ENCODE assay signal across 20 cellular contexts in the genomic region with DNA sequence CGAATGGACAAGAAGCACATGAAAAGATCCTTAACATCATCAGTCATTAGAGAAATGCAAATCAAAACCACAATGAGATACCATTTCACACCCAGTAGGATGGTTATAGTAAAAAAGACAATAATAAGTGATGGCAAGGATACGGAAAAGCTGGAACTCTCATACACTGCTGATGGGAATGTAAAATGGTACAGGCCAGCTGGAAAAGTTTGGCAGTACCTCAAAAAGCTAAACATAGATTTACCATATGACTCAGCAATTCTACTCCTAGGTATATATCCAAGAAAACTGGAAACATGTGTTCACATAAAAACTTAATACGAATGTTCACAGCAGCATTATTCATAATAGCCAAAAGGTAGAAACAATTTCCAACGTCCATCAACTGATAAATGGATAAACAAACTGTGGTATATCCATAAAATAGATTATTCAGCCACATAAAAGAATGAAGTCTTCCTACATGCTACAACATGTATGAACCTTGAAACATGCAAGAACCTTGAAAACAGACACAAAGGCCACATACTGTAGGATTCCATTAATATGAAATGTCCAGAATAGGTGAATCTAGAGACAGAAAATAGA. TPM values are rescaled to one million over a fixed set of nuclear protein-coding genes. Genes with fewer than 3 reads are reported as not detected.
DNase-seq lines count a peak whose midpoint lies in the region; ATAC-seq, FAIRE-seq and TF ChIP-seq lines count a peak whose summit lies in the region.
"Had no signal": no experiment of that assay in that cellular context is flagged by ENCODE, and none has a peak within 500 bp of the region (broad histone marks: within the 10 kb centered on the region; RNA-seq: fewer than 3 reads in every experiment).

No MANE protein-coding gene starts in this region.

- peaks cover 16% of the 10 kb centered on the region for H3K36me3 Mint-ChIP-seq in activated CD4-positive, alpha-beta memory T cell treated with anti-CD3 and anti-CD28 coated beads, Interleukin-2, amount 10 ng/mL, durations not matched to agents 7 days and 5 days (ENCODE audit: low read depth)
- peaks cover 9% of the 10 kb centered on the region for H3K36me3 Mint-ChIP-seq in endodermal cell (ENCODE audit: low read depth)
- H3K36me3 Mint-ChIP-seq in naive thymus-derived CD4-positive, alpha-beta T cell: peaks cover 0 to 13% (median 5%) of the 10 kb centered on the region in 5 donors

- H3K4me1 ChIP-seq in HepG2 (ENCODE audit: insufficient read depth, low read length): peaks cover 95% of the 10 kb centered on the region
- no peaks in the 10 kb centered on the region for H3K4me1 ChIP-seq in right lobe of liver
- no peaks in the 10 kb centered on the region; a peak in 2 of 4 replicates for H3K4me1 ChIP-seq in SK-N-SH (ENCODE audit: control insufficient read depth in 1 of 2, insufficient read depth in 2 of 2, low read depth in 1 of 2, low read length in 1 of 2)
- no peaks in the 10 kb centered on the region for H3K4me1 ChIP-seq in endodermal cell (ENCODE audit: control insufficient read depth, insufficient read depth, low read length)
- H3K4me1 ChIP-seq in naive thymus-derived CD4-positive, alpha-beta T cell (ENCODE audit: control insufficient read depth in 2 of 2, insufficient read depth in 2 of 2, low read length in 2 of 2): peaks cover 18 to 36% of the 10 kb centered on the region in 2 donors
- H3K4me1 ChIP-seq: gastroesophageal sphincter had no signal

- no peaks in the 10 kb centered on the region for H3F3A ChIP-seq in SK-N-SH (replicated peaks; ENCODE audit: insufficient read depth)

- TF ChIP-seq EP300 in HepG2 (IDR thresholded peaks at IDR 0.05; ENCODE audit: low read depth in 2 of 2, low read length in 2 of 2) (no peak), HepG2 (CRISPR knock-in tag; IDR thresholded peaks at IDR 0.05; ENCODE audit: borderline replicate concordance) (no peak), SK-N-SH (IDR thresholded peaks at IDR 0.05; ENCODE audit: borderline replicate concordance in 1 of 2, low read depth in 1 of 2, low read length in 1 of 2) (no peak)

- H3K9ac ChIP-seq in HepG2 (ENCODE audit: insufficient read depth, low read depth, low read length) (no peak overlapping the region), SK-N-SH (no peak overlapping the region), endodermal cell (ENCODE audit: extremely low read depth, low read length, poor library complexity, severe bottlenecking) (no peak overlapping the region)

- POLR2A ChIA-PET in HepG2 (lab: Yijun Ruan, JAX) (interaction anchor here (2.7 kb wide), 1 partner anchor 107 kb away, joined by 15 read pairs; no protein-coding TSS in a partner anchor), SK-N-SH (lab: Yijun Ruan, JAX) (no interaction called here)
- POLR2A ChIA-PET in activated CD4-positive, alpha-beta memory T cell treated with anti-CD3 and anti-CD28 coated beads, Interleukin-2, amount 10 ng/mL, durations not matched to agents 7 days and 5 days (lab: Charles Lee): interaction anchor here (2.9 kb wide), 1 partner anchor 12 kb away, joined by 15 read pairs; the partner anchor contains the start of gene RPS6KA3
- POLR2A ChIA-PET in naive thymus-derived CD4-positive, alpha-beta T cell (lab: Charles Lee): no interaction called here

- TF ChIP-seq CTCF in HepG2 (CRISPR knock-in tag; IDR thresholded peaks at IDR 0.05) (no peak), right lobe of liver (IDR thresholded peaks at IDR 0.05) (no peak), SK-N-SH (IDR thresholded peaks at IDR 0.05) (no peak), fibroblast of mammary gland (conservative IDR thresholded peaks at IDR 0.05; ENCODE audit: control insufficient read depth, insufficient read depth, low read depth, low read length) (no peak), endodermal cell (conservative IDR thresholded peaks at IDR 0.05) (no peak)

- no peaks in the 10 kb centered on the region for H3K9me2 ChIP-seq in SK-N-SH

- H3K4me2 ChIP-seq in HepG2 (ENCODE audit: low read depth, low read length) (peak overlapping the region; percentile 23; the same call in 1 of the 2 replicates), SK-N-SH (no peak overlapping the region)

- H4K20me1 ChIP-seq in HepG2 (ENCODE audit: insufficient read depth, low read length) (peaks cover 59% of the 10 kb centered on the region), SK-N-SH (ENCODE audit: insufficient read depth) (0 out of 2 replicates have a peak, but pooled peaks cover 6% of the 10 kb centered on the region)

- no peaks in the 10 kb centered on the region for H3K9me3 ChIP-seq in HepG2 (ENCODE audit: low read length)
- H3K9me3 ChIP-seq in right lobe of liver: no peaks in the 10 kb centered on the region
- no peaks in the 10 kb centered on the region for H3K9me3 ChIP-seq in SK-N-SH
- H3K9me3 ChIP-seq in endodermal cell (ENCODE audit: control insufficient read depth, low read length): peaks cover 6% of the 10 kb centered on the region
- no peaks in the 10 kb centered on the region for H3K9me3 ChIP-seq in naive thymus-derived CD4-positive, alpha-beta T cell (ENCODE audit: control insufficient read depth in 2 of 3, low read length in 3 of 3)
- H3K9me3 ChIP-seq: gastroesophageal sphincter, mucosa of descending colon, sigmoid colon had no signal

- intact Hi-C loops in HepG2 (cut with micrococcal nuclease; ENCODE audit: unreplicated experiment) (loop anchor here (5.0 to 10.0 kb wide), 3 partner anchors 220 to 1100 kb away; no protein-coding TSS in a partner anchor), right lobe of liver (cut with DNase I) (loop anchor here in 1 of 2 donors (10.0 kb wide), 1 partner anchor 190 kb away; no protein-coding TSS in a partner anchor)
- intact Hi-C loops in naive thymus-derived CD4-positive, alpha-beta T cell (cut with micrococcal nuclease): no loop called here

- WGBS in HepG2 (ENCODE audit: low lambda C conversion rate): 77% methylated on average over 4 of the region's 4 CpGs
- 60% methylated on average over 4 of the region's 4 CpGs for WGBS in right lobe of liver (ENCODE audit: insufficient coverage, low coverage, low lambda C conversion rate, missing lambda C conversion rate)
- 33% methylated on average over 4 of the region's 4 CpGs for WGBS in SK-N-SH (ENCODE audit: low lambda C conversion rate)
- WGBS in endodermal cell (ENCODE audit: insufficient coverage in 1 of 2, insufficient read length in 1 of 2), 2 experiments: 96% methylated on average over 2 of the region's 4 CpGs; no CpG with 5 or more reads in 1 of the 2 experiments

- ATAC-seq in HepG2: no peak
- ATAC-seq in right lobe of liver: no peak
- ATAC-seq in naive thymus-derived CD4-positive, alpha-beta T cell: no peak
- ATAC-seq: activated T-cell treated with anti-CD3 and anti-CD28 coated beads, Interleukin-2, amount 50 U/mL, for 4 hours; gastroesophageal sphincter; left lobe of liver; mucosa of descending colon; Panc1 had no signal

- no peak for TF ChIP-seq RAD21 in HepG2 (CRISPR knock-in tag; IDR thresholded peaks at IDR 0.05)
- no peak for TF ChIP-seq RAD21 in SK-N-SH (IDR thresholded peaks at IDR 0.05; ENCODE audit: low read length)

- H3K4me3 ChIP-seq in HepG2 (replicated peaks in 1 of 3; ENCODE audit: insufficient read depth in 1 of 3, low read depth in 2 of 3, low read length in 3 of 3): no peak overlapping the region; a peak in 1 of 6 replicates
- H3K4me3 ChIP-seq in right lobe of liver: no peak overlapping the region
- no peak overlapping the region for H3K4me3 ChIP-seq in SK-N-SH (ENCODE audit: low read depth in 2 of 2, low read length in 1 of 2)
- no peak overlapping the region for H3K4me3 ChIP-seq in fibroblast of mammary gland (ENCODE audit: control insufficient read depth, low read depth, low read length)
- H3K4me3 ChIP-seq in endodermal cell (ENCODE audit: low read length): no peak overlapping the region
- H3K4me3 ChIP-seq in naive thymus-derived CD4-positive, alpha-beta T cell (ENCODE audit: low read length): no peak overlapping the region
- H3K4me3 ChIP-seq: gastroesophageal sphincter, mucosa of descending colon, sigmoid colon had no signal

- H3K27ac Mint-ChIP-seq in activated CD4-positive, alpha-beta memory T cell treated with anti-CD3 and anti-CD28 coated beads, Interleukin-2, amount 10 ng/mL, durations not matched to agents 7 days and 5 days: no peak overlapping the region
- no peak overlapping the region for H3K27ac Mint-ChIP-seq in endodermal cell
- H3K27ac Mint-ChIP-seq in naive thymus-derived CD4-positive, alpha-beta T cell: peak overlapping the region in 3 of 9 donors; percentile 5 to 32 (median 9)
- H3K27ac Mint-ChIP-seq: H9 had no signal

- H3K27me3 Mint-ChIP-seq in activated CD4-positive, alpha-beta memory T cell treated with anti-CD3 and anti-CD28 coated beads, Interleukin-2, amount 10 ng/mL, durations not matched to agents 7 days and 5 days: no peaks in the 10 kb centered on the region
- H3K27me3 Mint-ChIP-seq in endodermal cell (ENCODE audit: insufficient read depth): no peaks in the 10 kb centered on the region
- H3K27me3 Mint-ChIP-seq in naive thymus-derived CD4-positive, alpha-beta T cell: no peaks in the 10 kb centered on the region

- no peak overlapping the region for H2AFZ ChIP-seq in HepG2 (ENCODE audit: low read length)
- H2AFZ ChIP-seq in SK-N-SH (ENCODE audit: low read depth): no peak overlapping the region

- peaks cover 42% of the 10 kb centered on the region for H3K4me1 Mint-ChIP-seq in activated CD4-positive, alpha-beta memory T cell treated with anti-CD3 and anti-CD28 coated beads, Interleukin-2, amount 10 ng/mL, durations not matched to agents 7 days and 5 days
- no peaks in the 10 kb centered on the region for H3K4me1 Mint-ChIP-seq in endodermal cell
- peaks cover 13 to 71% (median 57%) of the 10 kb centered on the region in 7 donors for H3K4me1 Mint-ChIP-seq in naive thymus-derived CD4-positive, alpha-beta T cell
- H3K4me1 Mint-ChIP-seq: H9 had no signal

- BruUV-seq in HepG2 (replicated peaks; lab: Mats Ljungman, UMichigan): no TSS peak

- CTCF ChIA-PET in HepG2 (lab: Yijun Ruan, JAX; ENCODE audit: low intra/inter-chr PET ratio, low total read pairs) (no interaction called here), SK-N-SH (lab: Yijun Ruan, JAX) (no interaction called here)
- CTCF ChIA-PET in activated CD4-positive, alpha-beta memory T cell treated with anti-CD3 and anti-CD28 coated beads, Interleukin-2, amount 10 ng/mL, durations not matched to agents 7 days and 5 days (lab: Charles Lee): interaction anchor here (2.9 kb wide), 1 partner anchor 184 kb away, joined by 32 read pairs; no protein-coding TSS in a partner anchor
- CTCF ChIA-PET in naive thymus-derived CD4-positive, alpha-beta T cell (lab: Charles Lee): interaction anchor here (1.0 kb wide), 1 partner anchor 113 kb away, joined by 3 read pairs; the partner anchor contains the start of gene EIF1AX

- TF ChIP-seq POLR2A in HepG2 (IDR thresholded peaks at IDR 0.05; ENCODE audit: insufficient read depth in 1 of 2, low read depth in 2 of 2, low read length in 2 of 2) (no peak), right lobe of liver (IDR thresholded peaks at IDR 0.05) (no peak)

- H3K36me3 ChIP-seq in HepG2 (replicated peaks in 1 of 2; ENCODE audit: control insufficient read depth in 1 of 2, insufficient read depth in 2 of 2, low read length in 2 of 2) (peaks cover 6 to 25% of the 10 kb centered on the region in 2 experiments; a peak in 4 of 5 replicates), right lobe of liver (no peaks in the 10 kb centered on the region), SK-N-SH (replicated peaks in 1 of 2; ENCODE audit: control insufficient read depth in 1 of 2, insufficient read depth in 2 of 2, low read length in 1 of 2) (peaks cover 0 to 10% of the 10 kb centered on the region in 2 experiments), endodermal cell (ENCODE audit: control insufficient read depth, insufficient read depth, low read length) (peaks cover 9% of the 10 kb centered on the region)
- H3K36me3 ChIP-seq in naive thymus-derived CD4-positive, alpha-beta T cell (ENCODE audit: control insufficient read depth in 2 of 3, insufficient read depth in 3 of 3, low read length in 3 of 3): no peaks in the 10 kb centered on the region
- H3K36me3 ChIP-seq: gastroesophageal sphincter, sigmoid colon had no signal

- H3K79me2 ChIP-seq in HepG2 (ENCODE audit: insufficient read depth, low read length) (peaks cover 94% of the 10 kb centered on the region), SK-N-SH (ENCODE audit: insufficient read depth) (peaks cover 56% of the 10 kb centered on the region)

- peak overlapping the region; percentile 18 for H3K27ac ChIP-seq in HepG2 (ENCODE audit: extremely low read length, insufficient read depth, low read length)
- H3K27ac ChIP-seq in right lobe of liver: no peak overlapping the region
- no peak overlapping the region for H3K27ac ChIP-seq in SK-N-SH (ENCODE audit: low read depth in 2 of 2, low read length in 1 of 2)
- no peak overlapping the region for H3K27ac ChIP-seq in endodermal cell (ENCODE audit: low read depth, low read length)
- no peak overlapping the region for H3K27ac ChIP-seq in naive thymus-derived CD4-positive, alpha-beta T cell (ENCODE audit: low read depth, low read length)
- H3K27ac ChIP-seq: gastroesophageal sphincter, sigmoid colon had no signal

- no peak for FAIRE-seq in HepG2 (lab: Jason Lieb, UNC)
- FAIRE-seq: D721Med had no signal

- no peaks in the 10 kb centered on the region for H3K9me3 Mint-ChIP-seq in activated CD4-positive, alpha-beta memory T cell treated with anti-CD3 and anti-CD28 coated beads, Interleukin-2, amount 10 ng/mL, durations not matched to agents 7 days and 5 days
- H3K9me3 Mint-ChIP-seq in endodermal cell: peaks cover 28% of the 10 kb centered on the region
- peaks cover 0 to 7% (median 0%) of the 10 kb centered on the region in 11 donors for H3K9me3 Mint-ChIP-seq in naive thymus-derived CD4-positive, alpha-beta T cell
- H3K9me3 Mint-ChIP-seq: activated T-cell treated with anti-CD3 and anti-CD28 coated beads, Interleukin-2, amount 50 U/mL, for 4 hours had no signal

- H3K27me3 ChIP-seq in HepG2 (ENCODE audit: control insufficient read depth in 1 of 2, insufficient read depth in 2 of 2, low read length in 2 of 2) (no peaks in the 10 kb centered on the region), right lobe of liver (no peaks in the 10 kb centered on the region), SK-N-SH (ENCODE audit: insufficient read depth) (no peaks in the 10 kb centered on the region), endodermal cell (ENCODE audit: control insufficient read depth, insufficient read depth, low read length, poor library complexity, severe bottlenecking) (no peaks in the 10 kb centered on the region)
- H3K27me3 ChIP-seq in naive thymus-derived CD4-positive, alpha-beta T cell (ENCODE audit: control insufficient read depth in 2 of 2, insufficient read depth in 2 of 2, low read length in 2 of 2): no peaks in the 10 kb centered on the region
- H3K27me3 ChIP-seq: gastroesophageal sphincter, sigmoid colon had no signal

- in situ Hi-C loops in HepG2 (cut with HindIII; ENCODE audit: extremely low pct_ligation_motif_present, low pct_unique_long_range_greater_than_20kb): loop anchor here (5.0 kb wide), 1 partner anchor 187 kb away; no protein-coding TSS in a partner anchor

- H3K4me3 Mint-ChIP-seq in activated CD4-positive, alpha-beta memory T cell treated with anti-CD3 and anti-CD28 coated beads, Interleukin-2, amount 10 ng/mL, durations not matched to agents 7 days and 5 days: no peak overlapping the region
- no peak overlapping the region for H3K4me3 Mint-ChIP-seq in endodermal cell
- H3K4me3 Mint-ChIP-seq in naive thymus-derived CD4-positive, alpha-beta T cell: peak overlapping the region in 1 of 10 donors; percentile 14
- H3K4me3 Mint-ChIP-seq: activated T-cell treated with anti-CD3 and anti-CD28 coated beads, Interleukin-2, amount 50 U/mL, for 4 hours; H9 had no signal

- DNase-seq in HepG2 (ENCODE audit: low spot score) (no peak), right lobe of liver (no peak), SK-N-SH (no peak), fibroblast of mammary gland (ENCODE audit: low read depth) (peak; percentile 73), COR-L47 (lab: John Stamatoyannopoulos, UW) (no peak), endodermal cell (no peak)
- DNase-seq in activated CD4-positive, alpha-beta memory T cell treated with anti-CD3 and anti-CD28 coated beads, Interleukin-2, amount 10 ng/mL, durations not matched to agents 7 days and 5 days: no peak
- no peak for DNase-seq in naive thymus-derived CD4-positive, alpha-beta T cell
- DNase-seq: activated T-cell treated with anti-CD3 and anti-CD28 coated beads, Interleukin-2, amount 50 U/mL, for 4 hours; H9; mucosa of descending colon; NCI-H1436; NCI-H82; occipital lobe; sigmoid colon; stimulated activated CD4-positive, alpha-beta T cell treated with anti-CD3 and anti-CD28 coated beads, Interleukin-2, amount 100 ng/mL, for 24 hours had no signal

RNA-seq across cellular contexts. Expression of gene RPS6KA3, which starts 11.9 kb away (rescaled TPM):
- 357 and 581 TPM in 2 replicates for total RNA-seq in HepG2 (2016; rRNA removed; fragmentation: Illumina TruSeq; extraction: Trizol)
- 39.1 and 45.2 TPM in 2 replicates for total RNA-seq in HepG2 (2016; cell fraction: cytosol; rRNA removed; fragmentation: Illumina TruSeq; extraction: Trizol; ENCODE audit: low read depth)
- 349 and 590 TPM in 2 replicates for total RNA-seq in HepG2 (2016; cell fraction: insoluble cytoplasmic fraction; rRNA removed; fragmentation: Illumina TruSeq; extraction: Trizol)
- total RNA-seq in HepG2 (2016; cell fraction: membrane; rRNA removed; fragmentation: Illumina TruSeq; extraction: Trizol): 147 and 153 TPM in 2 replicates
- total RNA-seq in HepG2 (2016; cell fraction: nucleus; rRNA removed; fragmentation: Illumina TruSeq; extraction: Trizol): 192 and 216 TPM in 2 replicates
- 227 and 314 TPM in 2 replicates for polyA plus RNA-seq in HepG2 (2011; rRNA removed)
- polyA plus RNA-seq in HepG2 (2011; cell fraction: cytosol; rRNA removed): 147 and 185 TPM in 2 replicates
- polyA plus RNA-seq in HepG2 (2011; cell fraction: nucleus; rRNA removed): 92.7 and 110 TPM in 2 replicates
- polyA plus RNA-seq in HepG2 (2012): 161 and 256 TPM in 2 replicates
- 11.1 and 12.4 TPM in 2 replicates for polyA plus RNA-seq in HepG2 (2016; cell fraction: cytosol; fragmentation: Illumina TruSeq; extraction: Trizol; ENCODE audit: low read depth)
- 353 and 377 TPM in 2 replicates for polyA plus RNA-seq in HepG2 (2016; cell fraction: insoluble cytoplasmic fraction; fragmentation: Illumina TruSeq; extraction: Trizol; ENCODE audit: low read depth)
- 48.9 and 49.3 TPM in 2 replicates for polyA plus RNA-seq in HepG2 (2016; cell fraction: membrane; fragmentation: Illumina TruSeq; extraction: Trizol; ENCODE audit: low read depth)
- 170 and 191 TPM in 2 replicates for polyA plus RNA-seq in HepG2 (2016; cell fraction: nucleus; fragmentation: Illumina TruSeq; extraction: Trizol; ENCODE audit: insufficient read depth, low read depth)
- 81.9 and 319 TPM in 2 replicates for polyA minus RNA-seq in HepG2 (2011; rRNA and poly(A)+ RNA removed; ENCODE audit: low replicate concordance)
- polyA minus RNA-seq in HepG2 (2011; cell fraction: cytosol; rRNA and poly(A)+ RNA removed): 374 and 443 TPM in 2 replicates
- polyA minus RNA-seq in HepG2 (2011; cell fraction: nucleus; rRNA and poly(A)+ RNA removed): 200 and 259 TPM in 2 replicates
- 10 to 100 TPM; 36.0 to 63.7 (median 44.7) TPM for total RNA-seq in right lobe of liver
- 14.3 and 20.8 TPM in 2 replicates for polyA plus RNA-seq in SK-N-SH (2012; rRNA removed)
- polyA plus RNA-seq in SK-N-SH (2012; cell fraction: cytosol; rRNA removed): 21.6 and 24.3 TPM in 2 replicates
- polyA plus RNA-seq in SK-N-SH (2012; cell fraction: nucleus; rRNA removed): 10.5 and 22.1 TPM in 2 replicates
- 10 to 100 TPM; 76.6 to 78.0 TPM for total RNA-seq in activated CD4-positive, alpha-beta memory T cell treated with anti-CD3 and anti-CD28 coated beads, Interleukin-2, amount 10 ng/mL, durations not matched to agents 7 days and 5 days
- 10 to 100 TPM; 13.9 to 20.5 TPM for total RNA-seq in endodermal cell
- polyA plus RNA-seq in endodermal cell (2013, experiment 1 of 2): 19.4 TPM
- 19.4 TPM for polyA plus RNA-seq in endodermal cell (2013, experiment 2 of 2)
- 10 to 100 TPM; 59.9 to 77.9 (median 72.6) TPM for total RNA-seq in naive thymus-derived CD4-positive, alpha-beta T cell
- 10 to 100 TPM; 25.2 to 28.6 TPM for polyA plus RNA-seq in naive thymus-derived CD4-positive, alpha-beta T cell

Comparison
In these comparisons a context has a peak if more than half of its experiments do, and no peak if none do; other contexts are left out.
1. CTCF ChIA-PET loops: an anchor here in activated CD4-positive, alpha-beta memory T cell treated with anti-CD3 and anti-CD28 coated beads, Interleukin-2, amount 10 ng/mL, durations not matched to agents 7 days and 5 days (2.9 kb wide) and naive thymus-derived CD4-positive, alpha-beta T cell (1.0 kb wide); none called in HepG2 and SK-N-SH.
2. POLR2A ChIA-PET loops: an anchor here in HepG2 (2.7 kb wide) and activated CD4-positive, alpha-beta memory T cell treated with anti-CD3 and anti-CD28 coated beads, Interleukin-2, amount 10 ng/mL, durations not matched to agents 7 days and 5 days (2.9 kb wide); none called in SK-N-SH and naive thymus-derived CD4-positive, alpha-beta T cell.
3. Of the 25 proteins assayed by ChIP-seq in both HepG2 and SK-N-SH: peak only in HepG2: none; only in SK-N-SH: TCF12; in both: none; in neither: 24.